12 cellular contexts compared by ENCODE assay signal in genomic region chr14:103867523-103867953, GRCh38. TPM values are rescaled to one million over a fixed set of nuclear protein-coding genes. Genes with fewer than 3 reads are reported as not detected.
A peak's percentile ranks its signal among the peaks of the same experiment; 100 is the strongest.
DNase-seq lines count a peak whose midpoint lies in the region; ATAC-seq and TF ChIP-seq lines count a peak whose summit lies in the region.
"Had no signal": no experiment of that assay in that cellular context is flagged by ENCODE, and none has a peak within 500 bp of the region (broad histone marks: within the 10 kb centered on the region; RNA-seq: fewer than 3 reads in every experiment).

No MANE protein-coding gene starts in this region.

- H3K23ac ChIP-seq in H9 (ENCODE audit: insufficient read length, low read depth, low read length): no peak overlapping the region

- CTCF ChIA-PET in HEK293T (lab: Yijun Ruan, JAX): interaction anchor here (1.0 to 1.7 kb wide), 2 partner anchors 33 to 59 kb away, joined by 4 to 5 read pairs; no protein-coding TSS in a partner anchor

- no peak overlapping the region for H3K27ac ChIP-seq in H9 (ENCODE audit: insufficient read length, low read depth, low read length)
- H3K27ac ChIP-seq in SJCRH30: no peak overlapping the region
- peak overlapping the region; percentile 59 to 87 (median 80) for H3K27ac ChIP-seq in heart right ventricle
- peak overlapping the region; percentile 68 for H3K27ac ChIP-seq in rectal smooth muscle tissue (ENCODE audit: low read depth, low read length)

- H3K4me2 ChIP-seq in H9 (ENCODE audit: insufficient read depth, insufficient read length, low read length): no peak overlapping the region

- no peak overlapping the region for H3K4ac ChIP-seq in H9 (ENCODE audit: low read depth, low read length)

- no peaks in the 10 kb centered on the region for H3K9me3 Mint-ChIP-seq in H9

- H3K4me1 ChIP-seq in H9 (ENCODE audit: insufficient read depth, low read length): no peaks in the 10 kb centered on the region
- H3K4me1 ChIP-seq in SJCRH30: peaks cover 12% of the 10 kb centered on the region; the same call in 1 of the 2 replicates
- H3K4me1 ChIP-seq in heart right ventricle: peaks cover 10 to 46% (median 22%) of the 10 kb centered on the region in 9 donors
- peaks cover 5% of the 10 kb centered on the region for H3K4me1 ChIP-seq in rectal smooth muscle tissue (ENCODE audit: control insufficient read depth, insufficient read depth, low read length)

- no peak overlapping the region for H3K18ac ChIP-seq in H9 (ENCODE audit: insufficient read length, low read depth, low read length)

- no peaks in the 10 kb centered on the region for H3K79me2 ChIP-seq in H9 (ENCODE audit: insufficient read depth, low read length)

- H2AFZ ChIP-seq in H9 (ENCODE audit: low read length): no peak overlapping the region

- POLR2A ChIA-PET in HEK293T (lab: Yijun Ruan, JAX): no interaction called here

- no peak overlapping the region for H3T11ph ChIP-seq in H9 (ENCODE audit: low read length)

- no peak overlapping the region for H4K5ac ChIP-seq in H9 (ENCODE audit: insufficient read length, low read depth, low read length)

- no peak for TF ChIP-seq CTCF in H9 (conservative IDR thresholded peaks at IDR 0.05)
- TF ChIP-seq CTCF in heart right ventricle (IDR thresholded peaks at IDR 0.05): no peak

- no peak overlapping the region for H2BK20ac ChIP-seq in H9 (ENCODE audit: low read depth, low read length, poor library complexity, severe bottlenecking)

- H3K27me3 Mint-ChIP-seq in H9 (ENCODE audit: low read depth): peaks cover 4% of the 10 kb centered on the region

- no peak overlapping the region for H4K91ac ChIP-seq in H9 (ENCODE audit: insufficient read length, low read depth, low read length)

- ATAC-seq in heart right ventricle: peak; percentile 56 to 86 (median 74)
- ATAC-seq in GM18520 (IDR thresholded peaks at IDR 0.05; ENCODE audit: unreplicated experiment): no peak
- ATAC-seq: left colon had no signal

- H2BK12ac ChIP-seq in H9 (ENCODE audit: insufficient read length, low read depth, low read length): no peak overlapping the region

- no peak overlapping the region for H3K4me3 Mint-ChIP-seq in H9

- no peak overlapping the region for H2AK5ac ChIP-seq in H9 (ENCODE audit: insufficient read length, low read length)

- H3K4me3 ChIP-seq in SJCRH30 (no peak overlapping the region), heart right ventricle (no peak overlapping the region), rectal smooth muscle tissue (ENCODE audit: low read length) (no peak overlapping the region)

- no peak overlapping the region for H3K27ac Mint-ChIP-seq in H9

- H2BK120ac ChIP-seq in H9 (ENCODE audit: low read depth, low read length, poor library complexity, severe bottlenecking): no peak overlapping the region

- no peak overlapping the region for H2BK5ac ChIP-seq in H9 (ENCODE audit: insufficient read length, low read length)

- H3K9me3 ChIP-seq in H9 (ENCODE audit: control insufficient read depth, low read depth, low read length): no peaks in the 10 kb centered on the region
- no peaks in the 10 kb centered on the region for H3K9me3 ChIP-seq in SJCRH30 (replicated peaks)
- H3K9me3 ChIP-seq in heart right ventricle: no peaks in the 10 kb centered on the region

- H3K27me3 ChIP-seq in H9 (ENCODE audit: insufficient read depth, low read length) (no peaks in the 10 kb centered on the region), SJCRH30 (no peaks in the 10 kb centered on the region), heart right ventricle (no peaks in the 10 kb centered on the region), rectal smooth muscle tissue (ENCODE audit: control insufficient read depth, insufficient read depth, low read length) (no peaks in the 10 kb centered on the region)

- H3K9ac ChIP-seq in H9 (ENCODE audit: extremely low read depth, insufficient read length, low read length): no peak overlapping the region
- H3K9ac ChIP-seq in rectal smooth muscle tissue (ENCODE audit: low read length): no peak overlapping the region

- intact Hi-C loops in heart right ventricle (cut with DNase I): no loop called here

- H3K36me3 ChIP-seq in SJCRH30: no peaks in the 10 kb centered on the region
- H3K36me3 ChIP-seq in heart right ventricle: no peaks in the 10 kb centered on the region
- H3K36me3 ChIP-seq in rectal smooth muscle tissue (ENCODE audit: control insufficient read depth, insufficient read depth, low read length): no peaks in the 10 kb centered on the region

- no peak overlapping the region for H3K56ac ChIP-seq in H9 (ENCODE audit: insufficient read length, low read depth, low read length)

- peaks cover 10 to 15% of the 10 kb centered on the region in 2 experiments for H3K4me1 Mint-ChIP-seq in H9

- H3K23me2 ChIP-seq in H9 (ENCODE audit: insufficient read length, low read depth, low read length, poor library complexity, severe bottlenecking): no peaks in the 10 kb centered on the region

- H3K14ac ChIP-seq in H9 (ENCODE audit: insufficient read depth, low read length): no peak overlapping the region

- DNase-seq in H9 (peak; percentile 39), SJCRH30 (peak; percentile 65 to 74), heart right ventricle (peak; percentile 71 to 72), HEK293T (ENCODE audit: extremely low spot score) (no peak), UCSD-AML1 (lab: John Stamatoyannopoulos, UW; ENCODE audit: unreplicated experiment) (no peak), mesenteric fat pad (ENCODE audit: low spot score) (no peak)
- DNase-seq: activated CD4-positive, alpha-beta T cell treated with anti-CD3 and anti-CD28 coated beads for 1 hour; activated naive CD4-positive, alpha-beta T cell; left colon; SHP77 treated with DMSO at 0.1 percent for 48 hours had no signal

- no peaks in the 10 kb centered on the region for H3K36me3 Mint-ChIP-seq in H9 (ENCODE audit: insufficient read depth in 1 of 3, low read depth in 3 of 3)

- no peaks in the 10 kb centered on the region for H3K79me1 ChIP-seq in H9 (ENCODE audit: insufficient read depth, low read depth, low read length, poor library complexity, severe bottlenecking)

- no CpG with 5 or more reads among the region's 10 CpGs for WGBS in H9 (ENCODE audit: extremely low coverage, insufficient read length, low lambda C conversion rate)
- 38 to 52% methylated on average over 10 of the region's 10 CpGs for WGBS in heart right ventricle, 2 donors

- no peak overlapping the region for H2BK15ac ChIP-seq in H9 (ENCODE audit: low read depth, low read length)

- H4K20me1 ChIP-seq in H9 (ENCODE audit: control insufficient read depth, insufficient read depth, insufficient read length): no peaks in the 10 kb centered on the region

- H4K8ac ChIP-seq in H9 (replicated peaks; ENCODE audit: insufficient read length, low read depth, low read length): no peak overlapping the region

TF ChIP-seq in HEK293T, 16 proteins besides CTCF, POLR2A, EP300 and RAD21:
- TF ChIP-seq L3MBTL2 (conservative IDR thresholded peaks at IDR 0.05): no peak
- no peak for TF ChIP-seq SUZ12 (IDR thresholded peaks at IDR 0.05)
- no peak for TF ChIP-seq FOXM1 (IDR thresholded peaks at IDR 0.05; ENCODE audit: borderline replicate concordance)
- no peak for TF ChIP-seq ELF4 (IDR thresholded peaks at IDR 0.05)
- TF ChIP-seq NFRKB (IDR thresholded peaks at IDR 0.05): no peak
- no peak for TF ChIP-seq ARNT (IDR thresholded peaks at IDR 0.05)
- no peak for TF ChIP-seq HDGF (IDR thresholded peaks at IDR 0.05; ENCODE audit: borderline replicate concordance)
- no peak for TF ChIP-seq FOXA1 (IDR thresholded peaks at IDR 0.05)
- no peak for TF ChIP-seq ZNF384 (IDR thresholded peaks at IDR 0.05)
- no peak for TF ChIP-seq PKNOX1 (IDR thresholded peaks at IDR 0.05)
- no peak for TF ChIP-seq FOXK2 (IDR thresholded peaks at IDR 0.05)
- no peak for TF ChIP-seq LEF1 (IDR thresholded peaks at IDR 0.05; ENCODE audit: borderline replicate concordance)

RNA-seq across cellular contexts. Expression of gene PPP1R13B, which starts 20.2 kb away (rescaled TPM):
- 6.0 and 8.5 TPM in 2 replicates for total RNA-seq in H9 (2021)
- total RNA-seq in SJCRH30 (2014; rRNA removed; shearing (Covaris generic)): 8.1 and 10.5 TPM in 2 replicates
- total RNA-seq in heart right ventricle: 100 to 1,000 TPM in 2 of 10 donors, 10 to 100 TPM in 8; 64.8 to 124 (median 77.0) TPM
- 10 to 100 TPM; 21.6 to 70.2 TPM for polyA plus RNA-seq in heart right ventricle
- 26.2 TPM for total RNA-seq in mesenteric fat pad

Comparison
In these comparisons a context has a peak if more than half of its experiments do, and no peak if none do; other contexts are left out.
1. DNase-seq: peak in H9 (single experiment), SJCRH30 (2 of 2) and heart right ventricle (2 of 2); none in HEK293T (single experiment), UCSD-AML1 (single experiment) and mesenteric fat pad (single experiment).
2. H3K27ac ChIP-seq: peak in heart right ventricle (10 of 10) and rectal smooth muscle tissue (single experiment); none in H9 (single experiment) and SJCRH30 (single experiment).